In genomic region chr11:46520971-46521745, GRCh38 we compare ENCODE assay signal across 13 cellular contexts.
DNase-seq lines count a peak whose midpoint lies in the region; ATAC-seq and TF ChIP-seq lines count a peak whose summit lies in the region.
"Had no signal": no experiment of that assay in that cellular context is flagged by ENCODE, and none has a peak within 500 bp of the region (broad histone marks: within the 10 kb centered on the region; RNA-seq: fewer than 3 reads in every experiment).

No MANE protein-coding gene starts in this region.

- H3K9me3 Mint-ChIP-seq in dendritic cell treated with granulocyte-macrophage colony-stimulating factor and Interleukin-4, amounts not matched to agents 40 ng/mL and 50 ng/mL, for 4 days: no peaks in the 10 kb centered on the region

- intact Hi-C loops in dendritic cell treated with granulocyte-macrophage colony-stimulating factor and Interleukin-4, amounts not matched to agents 40 ng/mL and 50 ng/mL, for 4 days (cut with micrococcal nuclease): no loop called here
- intact Hi-C loops in vagina (cut with DNase I): no loop called here
- intact Hi-C loops in Right ventricle myocardium inferior (cut with DNase I): no loop called here

- H3K4me3 Mint-ChIP-seq in dendritic cell treated with granulocyte-macrophage colony-stimulating factor and Interleukin-4, amounts not matched to agents 40 ng/mL and 50 ng/mL, for 4 days: no peak overlapping the region

- no peaks in the 10 kb centered on the region for H3K27me3 Mint-ChIP-seq in dendritic cell treated with granulocyte-macrophage colony-stimulating factor and Interleukin-4, amounts not matched to agents 40 ng/mL and 50 ng/mL, for 4 days

- H3K4me3 ChIP-seq in NT2/D1 (ENCODE audit: insufficient read length, low read depth) (no peak overlapping the region), neutrophil (ENCODE audit: low read depth in 1 of 2, low read length in 1 of 2) (no peak overlapping the region), vagina (no peak overlapping the region)
- H3K4me3 ChIP-seq: adrenal gland, hepatocyte, suprapubic skin had no signal

- H3K36me3 Mint-ChIP-seq in dendritic cell treated with granulocyte-macrophage colony-stimulating factor and Interleukin-4, amounts not matched to agents 40 ng/mL and 50 ng/mL, for 4 days (ENCODE audit: low read depth): peaks cover 7% of the 10 kb centered on the region

- TF ChIP-seq POLR2A in vagina (IDR thresholded peaks at IDR 0.05): no peak

- peak; percentile 22 for DNase-seq in GM04504 (ENCODE audit: low read depth)
- DNase-seq in NT2/D1 (ENCODE audit: low read depth, low spot score): peak; percentile 15
- no peak for DNase-seq in NCI-H1048 (lab: John Stamatoyannopoulos, UW)
- no peak for DNase-seq in vagina (ENCODE audit: extremely low spot score in 2 of 2)
- no peak for DNase-seq in Right ventricle myocardium inferior (ENCODE audit: missing footprints)
- DNase-seq: adrenal gland, NCI-H1436 treated with DMSO at 0.1 percent for 48 hours, SHP77 had no signal

- peaks cover 8% of the 10 kb centered on the region for H3K4me1 ChIP-seq in NT2/D1 (ENCODE audit: insufficient read depth, insufficient read length)
- H3K4me1 ChIP-seq in neutrophil (ENCODE audit: control insufficient read depth in 1 of 2, insufficient read depth in 1 of 2, low read depth in 1 of 2, low read length in 1 of 2): peaks cover 52 to 55% of the 10 kb centered on the region in 2 experiments
- H3K4me1 ChIP-seq in vagina: peaks cover 11% of the 10 kb centered on the region

- TF ChIP-seq CTCF in neutrophil (IDR thresholded peaks at IDR 0.05): no peak
- no peak for TF ChIP-seq CTCF in vagina (IDR thresholded peaks at IDR 0.05)

- ATAC-seq in HG03108 (IDR thresholded peaks at IDR 0.05; ENCODE audit: unreplicated experiment) (no peak), Right ventricle myocardium inferior (no peak)

- H3K4me1 Mint-ChIP-seq in dendritic cell treated with granulocyte-macrophage colony-stimulating factor and Interleukin-4, amounts not matched to agents 40 ng/mL and 50 ng/mL, for 4 days (ENCODE audit: low read depth): peaks cover 36% of the 10 kb centered on the region

- H3K27ac Mint-ChIP-seq in dendritic cell treated with granulocyte-macrophage colony-stimulating factor and Interleukin-4, amounts not matched to agents 40 ng/mL and 50 ng/mL, for 4 days: peak overlapping the region; percentile 50

- H3K27me3 ChIP-seq in NT2/D1 (ENCODE audit: insufficient read depth, insufficient read length) (no peaks in the 10 kb centered on the region), neutrophil (no peaks in the 10 kb centered on the region), vagina (no peaks in the 10 kb centered on the region)
- H3K27me3 ChIP-seq: adrenal gland, hepatocyte, suprapubic skin had no signal

- H3K36me3 ChIP-seq in NT2/D1 (ENCODE audit: insufficient read depth, insufficient read length, low read length) (peaks cover 2% of the 10 kb centered on the region), neutrophil (no peaks in the 10 kb centered on the region), vagina (no peaks in the 10 kb centered on the region)
- H3K36me3 ChIP-seq: adrenal gland, suprapubic skin had no signal

- no peak overlapping the region for H3K9ac ChIP-seq in NT2/D1 (ENCODE audit: insufficient read length, low read depth)

- H3K27ac ChIP-seq in neutrophil (peak overlapping the region; percentile 74), vagina (no peak overlapping the region)
- H3K27ac ChIP-seq: adrenal gland, suprapubic skin had no signal

- H3K9me3 ChIP-seq in NT2/D1 (ENCODE audit: insufficient read depth, low read length) (no peaks in the 10 kb centered on the region), neutrophil (no peaks in the 10 kb centered on the region), vagina (no peaks in the 10 kb centered on the region)
- H3K9me3 ChIP-seq: adrenal gland, suprapubic skin had no signal

Comparison
In these comparisons a context has a peak if more than half of its experiments do, and no peak if none do; other contexts are left out.
1. DNase-seq: peak in GM04504 (single experiment) and NT2/D1 (single experiment); none in NCI-H1048 (single experiment), vagina (0 of 2) and Right ventricle myocardium inferior (single experiment).